In genomic region chr19:2727640-2727944, GRCh38 we compare ENCODE assay signal across 18 cellular contexts. TPM values are rescaled to one million over a fixed set of nuclear protein-coding genes. Genes with fewer than 3 reads are reported as not detected.
A peak's percentile ranks its signal among the peaks of the same experiment; 100 is the strongest.
DNase-seq lines count a peak whose midpoint lies in the region; ATAC-seq and TF ChIP-seq lines count a peak whose summit lies in the region.
"Had no signal": no experiment of that assay in that cellular context is flagged by ENCODE, and none has a peak within 500 bp of the region (broad histone marks: within the 10 kb centered on the region; RNA-seq: fewer than 3 reads in every experiment).

No MANE protein-coding gene starts in this region.

- no peaks in the 10 kb centered on the region for H3K9me2 ChIP-seq in GM23248 (ENCODE audit: insufficient read depth)

- no peak overlapping the region for H3K27ac Mint-ChIP-seq in stimulated activated memory B cell treated with anti-CD40 and anti-IgM and Interleukin-4, amounts not matched to agents 10 μg/mL and 1 μg/mL and 100 μg/mL, for 72 hours
- H3K27ac Mint-ChIP-seq: activated naive CD4-positive, alpha-beta T cell treated with anti-CD3 and anti-CD28 coated beads for 36 hours; B cell had no signal

- H3K36me3 ChIP-seq in GM23248 (ENCODE audit: low read depth) (no peaks in the 10 kb centered on the region), mammary epithelial cell (ENCODE audit: insufficient read depth, low read length) (no peaks in the 10 kb centered on the region)
- H3K36me3 ChIP-seq: colonic mucosa, ovary had no signal

- no TSS peak for BruUV-seq in mammary epithelial cell (replicated peaks; lab: Mats Ljungman, UMichigan)

- WGBS in GM23248 (ENCODE audit: low coverage in 1 of 2, low lambda C conversion rate in 2 of 2, missing lambda C conversion rate in 2 of 2), 2 experiments, result 28 to 32% methylated on average over 16 of the region's 16 CpGs
- WGBS in mammary epithelial cell (ENCODE audit: low coverage, missing lambda C conversion rate), result 42% methylated on average over 14 of the region's 16 CpGs

- H3K4me3 ChIP-seq in GM23248 (no peak overlapping the region), mammary epithelial cell (replicated peaks in 1 of 3; ENCODE audit: insufficient read depth in 1 of 3, low read depth in 2 of 3, low read length in 3 of 3) (no peak overlapping the region)
- H3K4me3 ChIP-seq: colonic mucosa, ovary, thoracic aorta had no signal

- dilution Hi-C loops in mammary epithelial cell (cut with HindIII; ENCODE audit: low sequenced_read_pairs), result no loop called here

- H3K9ac ChIP-seq in GM23248 (no peak overlapping the region), mammary epithelial cell (ENCODE audit: insufficient read depth, low read length) (no peak overlapping the region)

- no peak for TF ChIP-seq CTCF in mammary epithelial cell (conservative IDR thresholded peaks at IDR 0.05 in 1 of 2, IDR thresholded peaks at IDR 0.05 in 1 of 2; ENCODE audit: extremely low read depth in 1 of 2, insufficient read depth in 1 of 2, low read depth in 1 of 2, low read length in 2 of 2)

- no peaks in the 10 kb centered on the region for H3K27me3 ChIP-seq in GM23248 (replicated peaks; ENCODE audit: insufficient read depth)
- H3K27me3 ChIP-seq in mammary epithelial cell (ENCODE audit: insufficient read depth, low read length), result no peaks in the 10 kb centered on the region
- H3K27me3 ChIP-seq: ovary had no signal

- H3K4me2 ChIP-seq in GM23248 (ENCODE audit: unreplicated experiment) (no peak overlapping the region), mammary epithelial cell (ENCODE audit: insufficient read depth, low read depth, low read length) (no peak overlapping the region)

- H3F3A ChIP-seq in GM23248 (ENCODE audit: insufficient read depth), result no peaks in the 10 kb centered on the region

- peaks cover 6% of the 10 kb centered on the region for H3K36me3 Mint-ChIP-seq in stimulated activated memory B cell treated with anti-CD40 and anti-IgM and Interleukin-4, amounts not matched to agents 10 μg/mL and 1 μg/mL and 100 μg/mL, for 72 hours

- no peaks in the 10 kb centered on the region for H4K20me1 ChIP-seq in GM23248 (ENCODE audit: insufficient read depth)
- H4K20me1 ChIP-seq in mammary epithelial cell (ENCODE audit: insufficient read depth, low read length), result no peaks in the 10 kb centered on the region

- H3K4me1 ChIP-seq in GM23248 (ENCODE audit: insufficient read depth), result peaks cover 9% of the 10 kb centered on the region; the same call in 1 of the 2 replicates
- peaks cover 24% of the 10 kb centered on the region for H3K4me1 ChIP-seq in mammary epithelial cell (ENCODE audit: insufficient read depth, low read length)
- H3K4me1 ChIP-seq: colonic mucosa had no signal

- H2AFZ ChIP-seq in GM23248 (no peak overlapping the region), mammary epithelial cell (ENCODE audit: low read depth, low read length) (no peak overlapping the region)

- DNase-seq in AG20443 (ENCODE audit: low spot score) (peak; percentile 42), GM23248 (peak; percentile 74), mammary epithelial cell (peak; percentile 59), anterior cingulate cortex (lab: John Stamatoyannopoulos, UW) (no peak)
- DNase-seq: activated CD4-positive, alpha-beta T cell treated with anti-CD3 and anti-CD28 coated beads, Interleukin-2, amount 50 U/mL, for 1 hour; activated naive CD4-positive, alpha-beta T cell treated with anti-CD3 and anti-CD28 coated beads for 36 hours; activated T-cell treated with anti-CD3 and anti-CD28 coated beads for 4 hours; colonic mucosa; DMS 273 treated with DMSO at 0.1 percent for 48 hours; NCI-H1694 treated with DMSO at 0.1 percent for 48 hours; NCI-H510A; ovary had no signal

- CTCF ChIA-PET in mammary epithelial cell (lab: Charles Lee; ENCODE audit: low non-redundant PET), result no interaction called here

- H3K4me1 Mint-ChIP-seq in stimulated activated memory B cell treated with anti-CD40 and anti-IgM and Interleukin-4, amounts not matched to agents 10 μg/mL and 1 μg/mL and 100 μg/mL, for 72 hours, result peaks cover 47% of the 10 kb centered on the region

- H3K27me3 Mint-ChIP-seq in stimulated activated memory B cell treated with anti-CD40 and anti-IgM and Interleukin-4, amounts not matched to agents 10 μg/mL and 1 μg/mL and 100 μg/mL, for 72 hours, result no peaks in the 10 kb centered on the region

- intact Hi-C loops in mammary epithelial cell (cut with micrococcal nuclease), result no loop called here

- no peaks in the 10 kb centered on the region for H3K9me3 Mint-ChIP-seq in stimulated activated memory B cell treated with anti-CD40 and anti-IgM and Interleukin-4, amounts not matched to agents 10 μg/mL and 1 μg/mL and 100 μg/mL, for 72 hours
- H3K9me3 Mint-ChIP-seq: activated naive CD4-positive, alpha-beta T cell treated with anti-CD3 and anti-CD28 coated beads for 36 hours had no signal

- in situ Hi-C loops in GM23248 (cut with MboI), result no loop called here
- in situ Hi-C loops in mammary epithelial cell (cut with MboI; ENCODE audit: low sequenced_read_pairs in 2 of 2), result no loop called here

- H3K79me2 ChIP-seq in GM23248 (ENCODE audit: insufficient read depth), result no peaks in the 10 kb centered on the region
- no peaks in the 10 kb centered on the region for H3K79me2 ChIP-seq in mammary epithelial cell (ENCODE audit: insufficient read depth, low read length)

- H3K4me3 Mint-ChIP-seq in stimulated activated memory B cell treated with anti-CD40 and anti-IgM and Interleukin-4, amounts not matched to agents 10 μg/mL and 1 μg/mL and 100 μg/mL, for 72 hours, result no peak overlapping the region
- H3K4me3 Mint-ChIP-seq: activated naive CD4-positive, alpha-beta T cell treated with anti-CD3 and anti-CD28 coated beads for 36 hours had no signal

- no peak for ATAC-seq in activated CD4-positive, CD25-positive, alpha-beta regulatory T cell treated with anti-CD3 and anti-CD28 coated beads, Interleukin-2, amount 50 U/mL, for 24 hours
- no peak for ATAC-seq in stimulated activated memory B cell treated with anti-CD40 and anti-IgM and Interleukin-4, amounts not matched to agents 10 μg/mL and 1 μg/mL and 100 μg/mL, for 72 hours

- H3K27ac ChIP-seq in GM23248 (no peak overlapping the region), mammary epithelial cell (ENCODE audit: insufficient read depth, low read depth, low read length) (no peak overlapping the region)
- H3K27ac ChIP-seq: colonic mucosa, ovary, thoracic aorta had no signal

- H3K9me3 ChIP-seq in GM23248 (ENCODE audit: low read depth) (no peaks in the 10 kb centered on the region), mammary epithelial cell (replicated peaks; ENCODE audit: insufficient read depth, low read length) (no peaks in the 10 kb centered on the region)
- H3K9me3 ChIP-seq: colonic mucosa, ovary, thoracic aorta had no signal

RNA-seq across cellular contexts. Expression of gene DIRAS1, which starts 6.4 kb away (rescaled TPM):
- 4.9 and 5.9 TPM in 2 replicates for total RNA-seq in GM23248 (2014; rRNA removed; shearing (Covaris generic))
- polyA plus RNA-seq in GM23248 (2016; fragmentation: Nextera tagmentation; extraction: Ambion mirVana) (2.6 TPM in 2 replicates), mammary epithelial cell (0.09 TPM)
- 1 to 10 TPM in 1 of 2 donors, under 1 TPM in 1; 0.42 to 4.3 TPM for total RNA-seq in mammary epithelial cell
- polyA minus RNA-seq in mammary epithelial cell, result not detected
- total RNA-seq: OCI-LY7 had no signal

RNA-seq across cellular contexts. Expression of gene SLC39A3, which starts 12.2 kb away (rescaled TPM):
- total RNA-seq in GM23248 (2014; rRNA removed; shearing (Covaris generic)), result 38.4 and 50.9 TPM in 2 replicates
- polyA plus RNA-seq in GM23248 (2016; fragmentation: Nextera tagmentation; extraction: Ambion mirVana), result 45.0 and 45.2 TPM in 2 replicates
- 10 to 100 TPM; 32.6 to 34.7 TPM for total RNA-seq in mammary epithelial cell
- 24.8 TPM for polyA plus RNA-seq in mammary epithelial cell
- polyA minus RNA-seq in mammary epithelial cell, result 46.4 TPM

RNA-seq across cellular contexts. Expression of gene GNG7, which starts 25.1 kb away (rescaled TPM):
- 0.11 TPM in 1 of 2 replicates, not detected in the other for total RNA-seq in GM23248 (2014; rRNA removed; shearing (Covaris generic))
- polyA plus RNA-seq in GM23248 (2016; fragmentation: Nextera tagmentation; extraction: Ambion mirVana), result 0.13 and 0.16 TPM in 2 replicates
- total RNA-seq in mammary epithelial cell, result under 1 TPM in 1 of 2 donors, not detected in 1; under 0.01 TPM
- 0.02 TPM for polyA plus RNA-seq in mammary epithelial cell
- polyA minus RNA-seq in mammary epithelial cell, result not detected
- total RNA-seq: LHCN-M2 had no signal

RNA-seq across cellular contexts. Expression of gene SGTA, which starts 55.5 kb away (rescaled TPM):
- 56.1 and 57.5 TPM in 2 replicates for total RNA-seq in GM23248 (2014; rRNA removed; shearing (Covaris generic))
- polyA plus RNA-seq in GM23248 (2016; fragmentation: Nextera tagmentation; extraction: Ambion mirVana) (66.0 and 66.2 TPM in 2 replicates), mammary epithelial cell (101 TPM)
- total RNA-seq in mammary epithelial cell, result 10 to 100 TPM; 52.5 to 71.3 TPM
- polyA minus RNA-seq in mammary epithelial cell, result 132 TPM

RNA-seq across cellular contexts. Expression of gene THOP1, which starts 57.7 kb away (rescaled TPM):
- total RNA-seq in GM23248 (2014; rRNA removed; shearing (Covaris generic)), result 136 and 153 TPM in 2 replicates
- 64.8 and 70.0 TPM in 2 replicates for polyA plus RNA-seq in GM23248 (2016; fragmentation: Nextera tagmentation; extraction: Ambion mirVana)
- total RNA-seq in mammary epithelial cell, result 10 to 100 TPM; 63.7 to 100.0 TPM
- polyA plus RNA-seq in mammary epithelial cell, result 94.8 TPM
- 130 TPM for polyA minus RNA-seq in mammary epithelial cell

Comparison
In these comparisons a context has a peak if more than half of its experiments do, and no peak if none do; other contexts are left out.
1. DNase-seq: peak in AG20443 (single experiment), GM23248 (single experiment) and mammary epithelial cell (single experiment); none in anterior cingulate cortex (0 of 58).